In the genomic region with DNA sequence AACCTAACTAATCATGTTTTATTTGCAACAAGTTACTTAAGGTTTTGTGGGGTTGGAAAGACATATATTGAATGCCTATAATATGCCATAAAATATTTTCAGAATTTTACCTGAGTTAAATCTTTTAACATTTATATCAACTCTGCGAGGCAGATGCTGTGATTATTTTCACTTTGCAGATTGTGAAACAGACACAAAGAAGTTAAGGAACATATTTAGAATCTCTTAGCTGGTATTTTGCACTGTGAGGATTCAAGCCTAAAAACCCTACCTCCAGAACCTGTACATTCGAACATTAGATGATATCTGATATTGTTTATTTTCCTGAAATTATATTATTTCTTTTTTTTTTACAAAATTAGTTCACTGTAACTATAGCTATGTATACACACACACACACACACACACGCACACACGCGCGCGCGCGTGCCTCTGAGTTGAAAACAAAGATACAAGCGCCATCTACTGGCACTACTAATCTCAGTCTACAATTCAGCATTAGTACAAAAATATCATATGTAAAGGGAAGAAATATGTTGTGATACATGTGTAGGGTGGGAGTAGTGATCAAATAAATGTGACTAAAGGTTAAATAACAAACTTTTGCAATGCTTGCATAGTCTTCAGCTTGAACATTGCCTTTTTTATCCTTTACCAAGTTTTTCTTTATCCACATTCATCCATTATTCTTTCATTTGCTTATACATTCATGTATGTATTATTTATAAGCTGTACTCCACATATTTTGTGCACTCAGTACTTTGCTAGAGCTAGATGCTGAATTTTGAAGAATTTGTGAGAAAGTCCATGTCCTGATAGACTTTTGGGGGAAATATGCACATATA, we compare ENCODE assay signal across 1 cellular context.
A peak's percentile ranks its signal among the peaks of the same experiment; 100 is the strongest.
TF ChIP-seq lines count a peak whose summit lies in the region.

No MANE protein-coding gene starts in this region.

TF ChIP-seq in SK-N-SH, 30 proteins besides CTCF, POLR2A, EP300 and RAD21:
- no peak for TF ChIP-seq MEF2A (IDR thresholded peaks at IDR 0.05; ENCODE audit: borderline replicate concordance, low read depth)
- TF ChIP-seq, protein P1, sequence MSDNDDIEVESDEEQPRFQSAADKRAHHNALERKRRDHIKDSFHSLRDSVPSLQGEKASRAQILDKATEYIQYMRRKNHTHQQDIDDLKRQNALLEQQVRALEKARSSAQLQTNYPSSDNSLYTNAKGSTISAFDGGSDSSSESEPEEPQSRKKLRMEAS (IDR thresholded peaks at IDR 0.05; ENCODE audit: low read depth) = peak; percentile 73; the same call in 1 of the 2 replicates
- peak; percentile 54 for TF ChIP-seq SMC3 (IDR thresholded peaks at IDR 0.05; ENCODE audit: low read depth, low read length)
- TF ChIP-seq, protein P2, sequence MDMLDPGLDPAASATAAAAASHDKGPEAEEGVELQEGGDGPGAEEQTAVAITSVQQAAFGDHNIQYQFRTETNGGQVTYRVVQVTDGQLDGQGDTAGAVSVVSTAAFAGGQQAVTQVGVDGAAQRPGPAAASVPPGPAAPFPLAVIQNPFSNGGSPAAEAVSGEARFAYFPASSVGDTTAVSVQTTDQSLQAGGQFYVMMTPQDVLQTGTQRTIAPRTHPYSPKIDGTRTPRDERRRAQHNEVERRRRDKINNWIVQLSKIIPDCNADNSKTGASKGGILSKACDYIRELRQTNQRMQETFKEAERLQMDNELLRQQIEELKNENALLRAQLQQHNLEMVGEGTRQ (IDR thresholded peaks at IDR 0.05; ENCODE audit: borderline replicate concordance, low read depth, low read length) = no peak
